ENCODE assay signal across 8 cellular contexts in genomic region chr17:18855831-18856624, GRCh38. TPM values are rescaled to one million over a fixed set of nuclear protein-coding genes. Genes with fewer than 3 reads are reported as not detected.
DNase-seq lines count a peak whose midpoint lies in the region; ATAC-seq, FAIRE-seq and TF ChIP-seq lines count a peak whose summit lies in the region.

No MANE protein-coding gene starts in this region.

- DNase-seq in ELF-1 (ENCODE audit: low read depth, low spot score): peak; percentile 97
- DNase-seq in H54 (ENCODE audit: insufficient read length, low spot score): peak; percentile 80
- DNase-seq in LoVo (ENCODE audit: low spot score): peak; percentile 92
- peak; percentile 93 for DNase-seq in RWPE1 (ENCODE audit: low spot score)
- peak; percentile 79 for DNase-seq in activated T-helper 9 cell treated with anti-CD3 and anti-CD28 coated beads, Interleukin-2, amount 50 U/mL, for 16 hours (ENCODE audit: low read depth)
- DNase-seq in fibroblast of pulmonary artery (ENCODE audit: low read depth): peak; percentile 95
- DNase-seq in natural killer cell: peak; percentile 83
- peak; percentile 74 to 90 (median 84) for DNase-seq in stimulated activated naive CD4-positive, alpha-beta T cell (lab: John Stamatoyannopoulos, UW)

- H3K4me1 Mint-ChIP-seq in natural killer cell: peaks cover 36 to 37% of the 10 kb centered on the region in 2 donors

- peak; percentile 70 for TF ChIP-seq POLR2A in H54 (IDR thresholded peaks at IDR 0.05; ENCODE audit: low read depth, low read length)

- H3K27me3 Mint-ChIP-seq in natural killer cell (ENCODE audit: low read depth in 2 of 2): no peaks in the 10 kb centered on the region

- FAIRE-seq in H54 (lab: Jason Lieb, UNC): peak; percentile 98

- no peaks in the 10 kb centered on the region for H3K9me3 Mint-ChIP-seq in natural killer cell

- H3K36me3 Mint-ChIP-seq in natural killer cell: no peaks in the 10 kb centered on the region

- intact Hi-C loops in natural killer cell (cut with micrococcal nuclease): loop anchor here (2.0 kb wide), 1 partner anchor 45 kb away; no protein-coding TSS in a partner anchor

- CTCF ChIA-PET in RWPE1 (lab: Yijun Ruan, JAX): no interaction called here

- POLR2A ChIA-PET in RWPE1 (lab: Yijun Ruan, JAX; ENCODE audit: low non-redundant PET): no interaction called here

- peak overlapping the region; percentile 98 for H3K4me3 Mint-ChIP-seq in natural killer cell

- H3K27ac Mint-ChIP-seq in natural killer cell: peak overlapping the region; percentile 96 to 97

- TF ChIP-seq CTCF in RWPE1 (conservative IDR thresholded peaks at IDR 0.05; ENCODE audit: low read depth): no peak
- TF ChIP-seq CTCF in fibroblast of pulmonary artery (IDR thresholded peaks at IDR 0.05; ENCODE audit: low read length, missing control alignments): no peak
- TF ChIP-seq CTCF in natural killer cell (IDR thresholded peaks at IDR 0.05): no peak

- ATAC-seq in natural killer cell: peak; percentile 84 to 91 (median 87)

- peak overlapping the region; percentile 84 for H3K27ac ChIP-seq in RWPE1

- peak overlapping the region; percentile 72 for H3K4me3 ChIP-seq in fibroblast of pulmonary artery (replicated peaks; ENCODE audit: low read depth, low read length)

RNA-seq across cellular contexts. Expression of gene PRPSAP2, which starts 1.9 kb away (rescaled TPM):
- 10 to 100 TPM; 33.4 to 48.2 (median 33.8) TPM for total RNA-seq in natural killer cell

Comparison
In these comparisons a context has a peak if more than half of its experiments do, and no peak if none do; other contexts are left out.
1. Peak in every context shown above with its lines: DNase-seq, ATAC-seq, H3K4me3 ChIP-seq and H3K27ac ChIP-seq.